Comparison of ENCODE assay signal across 16 cellular contexts in genomic region chr6:105785412-105785811, GRCh38.
DNase-seq lines count a peak whose midpoint lies in the region; ATAC-seq, FAIRE-seq and TF ChIP-seq lines count a peak whose summit lies in the region.
"Had no signal": no experiment of that assay in that cellular context is flagged by ENCODE, and none has a peak within 500 bp of the region (broad histone marks: within the 10 kb centered on the region; RNA-seq: fewer than 3 reads in every experiment).

No MANE protein-coding gene starts in this region.

- H3K9me3 ChIP-seq in mammary epithelial cell (replicated peaks; ENCODE audit: insufficient read depth, low read length) (no peaks in the 10 kb centered on the region), breast epithelium (no peaks in the 10 kb centered on the region), OCI-LY3 (ENCODE audit: insufficient read depth, low read length) (no peaks in the 10 kb centered on the region; the same call in 1 of the 2 replicates), heart right ventricle (no peaks in the 10 kb centered on the region), spleen (no peaks in the 10 kb centered on the region)
- H3K9me3 ChIP-seq: esophagus muscularis mucosa, suprapubic skin had no signal

- BruUV-seq in mammary epithelial cell (replicated peaks; lab: Mats Ljungman, UMichigan), result no TSS peak

- WGBS in mammary epithelial cell (ENCODE audit: low coverage, missing lambda C conversion rate), result 91% methylated on average over 4 of the region's 4 CpGs
- 65 to 66% methylated on average over 4 of the region's 4 CpGs for WGBS in heart right ventricle, 2 donors
- 19 to 30% (median 24%) methylated on average over 4 of the region's 4 CpGs for WGBS in spleen, 5 donors

- no peak for TF ChIP-seq POLR2A in breast epithelium (IDR thresholded peaks at IDR 0.05)
- no peak for TF ChIP-seq POLR2A in spleen (IDR thresholded peaks at IDR 0.05)

- no peaks in the 10 kb centered on the region for H4K20me1 ChIP-seq in mammary epithelial cell (ENCODE audit: insufficient read depth, low read length)
- H4K20me1 ChIP-seq in OCI-LY3 (ENCODE audit: insufficient read depth, low read length), result no peaks in the 10 kb centered on the region

- no peak for TF ChIP-seq CTCF in mammary epithelial cell (conservative IDR thresholded peaks at IDR 0.05 in 1 of 2, IDR thresholded peaks at IDR 0.05 in 1 of 2; ENCODE audit: extremely low read depth in 1 of 2, insufficient read depth in 1 of 2, low read depth in 1 of 2, low read length in 2 of 2)
- TF ChIP-seq CTCF in breast epithelium (IDR thresholded peaks at IDR 0.05), result no peak
- TF ChIP-seq CTCF in OCI-LY3 (IDR thresholded peaks at IDR 0.05; ENCODE audit: low read depth, low read length), result no peak
- TF ChIP-seq CTCF in heart right ventricle (IDR thresholded peaks at IDR 0.05), result no peak
- no peak for TF ChIP-seq CTCF in spleen (IDR thresholded peaks at IDR 0.05 in 8 of 11, conservative IDR thresholded peaks at IDR 0.05 in 3 of 11)

- no peaks in the 10 kb centered on the region for H3K79me2 ChIP-seq in mammary epithelial cell (ENCODE audit: insufficient read depth, low read length)
- H3K79me2 ChIP-seq in OCI-LY3 (ENCODE audit: low read length), result no peaks in the 10 kb centered on the region

- no peaks in the 10 kb centered on the region for H3K36me3 ChIP-seq in mammary epithelial cell (ENCODE audit: insufficient read depth, low read length)
- H3K36me3 ChIP-seq in breast epithelium, result no peaks in the 10 kb centered on the region
- peaks cover 4% of the 10 kb centered on the region for H3K36me3 ChIP-seq in OCI-LY3 (replicated peaks; ENCODE audit: low read depth, low read length)
- H3K36me3 ChIP-seq in heart right ventricle, result no peaks in the 10 kb centered on the region
- H3K36me3 ChIP-seq in spleen, result no peaks in the 10 kb centered on the region
- H3K36me3 ChIP-seq: esophagus muscularis mucosa, suprapubic skin had no signal

- no peak for DNase-seq in mammary epithelial cell
- no peak for DNase-seq in breast epithelium (ENCODE audit: low spot score in 2 of 2)
- DNase-seq in heart right ventricle, result no peak
- DNase-seq in spleen, result peak; percentile 75
- no peak for DNase-seq in NCI-H82 (lab: John Stamatoyannopoulos, UW)
- no peak for DNase-seq in NCI-H2029 (lab: John Stamatoyannopoulos, UW)
- DNase-seq in frontal cortex (ENCODE audit: low spot score in 2 of 2), result no peak
- DNase-seq: activated CD4-positive, alpha-beta memory T cell treated with anti-CD3 and anti-CD28 coated beads, Interleukin-2, amount 10 ng/mL, durations not matched to agents 7 days and 5 days; NCI-H1105 treated with DMSO at 0.1 percent for 48 hours; NCI-H226 had no signal

- in situ Hi-C loops in mammary epithelial cell (cut with MboI; ENCODE audit: low sequenced_read_pairs in 2 of 2), result no loop called here

- H2AFZ ChIP-seq in mammary epithelial cell (ENCODE audit: low read depth, low read length), result peak overlapping the region; percentile 1
- H2AFZ ChIP-seq in OCI-LY3 (ENCODE audit: low read depth, low read length), result peak overlapping the region; percentile 90

- intact Hi-C loops in mammary epithelial cell (cut with micrococcal nuclease) (no loop called here), breast epithelium (cut with DNase I; ENCODE audit: low total_unique reads) (no loop called here), heart right ventricle (cut with DNase I) (no loop called here), spleen (cut with DNase I; ENCODE audit: low total_unique reads) (no loop called here)

- H3K27me3 ChIP-seq in mammary epithelial cell (ENCODE audit: insufficient read depth, low read length) (no peaks in the 10 kb centered on the region), breast epithelium (no peaks in the 10 kb centered on the region), OCI-LY3 (ENCODE audit: low read depth, low read length) (no peaks in the 10 kb centered on the region), heart right ventricle (peaks cover 0 to 4% (median 0%) of the 10 kb centered on the region in 7 donors), spleen (replicated peaks in 1 of 7) (no peaks in the 10 kb centered on the region)
- H3K27me3 ChIP-seq: esophagus muscularis mucosa, suprapubic skin had no signal

- H3K27ac ChIP-seq in mammary epithelial cell (ENCODE audit: insufficient read depth, low read depth, low read length) (no peak overlapping the region), breast epithelium (no peak overlapping the region), OCI-LY3 (ENCODE audit: low read length) (peak overlapping the region; percentile 2; the same call in 1 of the 2 replicates), heart right ventricle (peak overlapping the region in 1 of 10 donors; percentile 42), spleen (peak overlapping the region in 7 of 8 donors; percentile 24 to 73 (median 49))
- H3K27ac ChIP-seq: coronary artery, esophagus muscularis mucosa, suprapubic skin had no signal

- no peak for FAIRE-seq in frontal cortex (lab: Jason Lieb, UNC)

- H3K4me2 ChIP-seq in mammary epithelial cell (ENCODE audit: insufficient read depth, low read depth, low read length) (no peak overlapping the region), OCI-LY3 (ENCODE audit: low read length) (peak overlapping the region; percentile 56)

- CTCF ChIA-PET in mammary epithelial cell (lab: Charles Lee; ENCODE audit: low non-redundant PET), result no interaction called here

- peaks cover 21% of the 10 kb centered on the region for H3K4me1 ChIP-seq in mammary epithelial cell (ENCODE audit: insufficient read depth, low read length)
- H3K4me1 ChIP-seq in breast epithelium, result no peaks in the 10 kb centered on the region
- H3K4me1 ChIP-seq in OCI-LY3 (ENCODE audit: low read length), result peaks cover 33% of the 10 kb centered on the region
- H3K4me1 ChIP-seq in heart right ventricle, result peaks cover 0 to 39% (median 0%) of the 10 kb centered on the region in 9 donors
- peaks cover 0 to 58% (median 29%) of the 10 kb centered on the region in 6 donors for H3K4me1 ChIP-seq in spleen

- no peak overlapping the region for H3K4me3 ChIP-seq in mammary epithelial cell (replicated peaks in 1 of 3; ENCODE audit: insufficient read depth in 1 of 3, low read depth in 2 of 3, low read length in 3 of 3)
- no peak overlapping the region for H3K4me3 ChIP-seq in breast epithelium
- no peak overlapping the region for H3K4me3 ChIP-seq in OCI-LY3 (ENCODE audit: low read length)
- no peak overlapping the region for H3K4me3 ChIP-seq in heart right ventricle
- no peak overlapping the region for H3K4me3 ChIP-seq in spleen
- H3K4me3 ChIP-seq: coronary artery, esophagus muscularis mucosa, lung, suprapubic skin had no signal

- no peak overlapping the region for H3K9ac ChIP-seq in mammary epithelial cell (ENCODE audit: insufficient read depth, low read length)
- H3K9ac ChIP-seq in OCI-LY3 (ENCODE audit: low read length), result peak overlapping the region; percentile 12; the same call in 1 of the 2 replicates

- ATAC-seq in heart right ventricle, result peak in 5 of 8 donors; percentile 33 to 71 (median 53)
- ATAC-seq: Panc1 had no signal

- dilution Hi-C loops in mammary epithelial cell (cut with HindIII; ENCODE audit: low sequenced_read_pairs), result no loop called here

Comparison
In these comparisons a context has a peak if more than half of its experiments do, and no peak if none do; other contexts are left out.
1. H3K27ac ChIP-seq: peak in OCI-LY3 (single experiment) and spleen (7 of 8); none in mammary epithelial cell (single experiment) and breast epithelium (0 of 2).